In the genomic region with DNA sequence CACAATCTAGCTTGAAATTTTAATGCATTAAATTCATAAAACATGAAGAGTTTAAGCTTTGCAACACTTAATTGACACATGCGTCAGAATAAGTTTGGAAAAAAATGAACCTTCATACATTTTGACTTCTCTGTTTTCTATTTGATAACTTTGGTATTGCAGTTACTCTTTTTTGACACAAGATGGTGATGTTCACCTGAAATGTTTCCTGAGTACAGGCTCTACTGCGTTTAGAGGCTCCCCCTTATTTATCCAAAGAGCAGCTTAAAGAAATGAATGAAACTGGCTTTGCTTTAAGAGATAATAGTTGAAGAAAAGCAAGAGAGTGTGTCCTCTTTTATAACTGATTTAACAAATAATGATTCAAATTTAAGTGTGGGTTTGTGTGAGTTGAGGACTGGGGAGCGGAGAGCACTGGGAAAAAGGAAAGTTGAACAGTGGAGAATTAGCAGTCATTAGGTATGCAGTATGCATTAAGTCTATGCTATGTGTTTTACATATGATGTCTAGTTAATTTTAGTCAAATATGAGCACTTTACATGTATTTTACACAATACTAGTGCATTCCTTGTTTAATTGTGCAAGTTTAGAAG, we compare ENCODE assay signal across 8 cellular contexts.
DNase-seq lines count a peak whose midpoint lies in the region; ATAC-seq and TF ChIP-seq lines count a peak whose summit lies in the region.

No MANE protein-coding gene starts in this region.

- TF ChIP-seq CTCF in AG04449 (IDR thresholded peaks at IDR 0.05; ENCODE audit: insufficient read depth, low read length, missing control alignments) (peak; percentile 48), GM12872 (IDR thresholded peaks at IDR 0.05; ENCODE audit: insufficient read depth, low read depth, low read length) (peak; percentile 63)

- H3K4me3 ChIP-seq in AG04449 (ENCODE audit: low read depth, low read length) = no peak overlapping the region

- peak; percentile 26 for DNase-seq in AG04449 (ENCODE audit: low read depth, low spot score)
- peak; percentile 46 for DNase-seq in NCI-H69 (lab: John Stamatoyannopoulos, UW)
- peak; percentile 55 to 62 for DNase-seq in dermis microvascular lymphatic vessel endothelial cell (ENCODE audit: low read depth in 2 of 2)
- DNase-seq in medulla oblongata (ENCODE audit: extremely low spot score) = peak; percentile 45
- no peak for DNase-seq in NCI-H128 (lab: John Stamatoyannopoulos, UW; ENCODE audit: unreplicated experiment)

- peak; percentile 72 for ATAC-seq in HG02763 (IDR thresholded peaks at IDR 0.05; ENCODE audit: unreplicated experiment)
- no peak for ATAC-seq in GM19452 (IDR thresholded peaks at IDR 0.05; ENCODE audit: unreplicated experiment)

- POLR2A ChIA-PET in AG04449 (lab: Yijun Ruan, JAX) = no interaction called here

- CTCF ChIA-PET in AG04449 (lab: Yijun Ruan, JAX) = interaction anchor here (0.6 to 4.3 kb wide), 42 partner anchors 9 to 1220 kb away, joined by 3 to 22 read pairs (median 4); no protein-coding TSS in a partner anchor
